ENCODE assay signal across 9 cellular contexts in the genomic region with DNA sequence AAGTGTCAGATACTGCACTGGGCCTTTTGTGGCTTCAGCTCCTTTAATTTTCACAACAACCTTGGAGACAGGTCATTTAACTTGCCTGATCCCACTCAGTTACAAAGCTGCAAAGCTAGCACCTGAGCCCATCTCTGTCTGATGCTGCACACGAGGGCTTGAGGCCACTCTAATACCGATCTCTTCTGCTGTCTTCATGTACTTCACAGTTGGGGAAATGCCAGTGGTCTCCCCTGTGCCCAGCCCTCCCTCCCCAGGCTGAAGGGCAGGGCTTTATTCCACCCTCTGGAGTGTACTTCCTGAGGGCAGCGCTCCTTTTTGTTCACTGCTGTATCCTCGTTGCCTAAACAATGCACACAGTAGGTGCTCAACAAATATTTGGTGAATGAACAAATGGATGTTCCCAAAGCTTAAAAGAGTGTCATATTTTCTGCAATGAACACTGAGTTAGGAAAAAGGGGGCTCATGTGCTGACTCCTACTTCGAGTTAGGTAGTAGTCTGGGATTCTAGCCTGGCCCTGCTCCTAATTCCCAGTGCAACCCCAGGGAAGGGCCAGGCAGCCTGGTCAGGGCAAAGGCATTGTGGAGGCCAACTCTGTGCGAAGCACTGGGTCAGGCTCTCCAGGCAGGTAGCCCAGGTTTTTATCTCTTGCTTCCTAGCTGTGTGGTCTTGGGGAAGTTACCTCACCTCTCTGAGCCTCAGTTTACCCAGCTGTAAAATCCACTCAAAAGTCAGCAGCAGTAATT. TPM values are rescaled to one million over a fixed set of nuclear protein-coding genes. Genes with fewer than 3 reads are reported as not detected.
DNase-seq lines count a peak whose midpoint lies in the region; ATAC-seq and TF ChIP-seq lines count a peak whose summit lies in the region.
"Had no signal": no experiment of that assay in that cellular context is flagged by ENCODE, and none has a peak within 500 bp of the region (broad histone marks: within the 10 kb centered on the region; RNA-seq: fewer than 3 reads in every experiment).

No MANE protein-coding gene starts in this region.

- H3K27ac Mint-ChIP-seq in activated CD8-positive, alpha-beta memory T cell treated with anti-CD3 and anti-CD28 coated beads, Interleukin-2, amount 10 ng/mL, durations not matched to agents 7 days and 5 days = peak overlapping the region; percentile 79
- peak overlapping the region in 1 of 5 experiments; percentile 50 for H3K27ac Mint-ChIP-seq in brain
- peak overlapping the region; percentile 47 for H3K27ac Mint-ChIP-seq in mesothelial cell of epicardium

- H3K4me3 Mint-ChIP-seq in activated CD8-positive, alpha-beta memory T cell treated with anti-CD3 and anti-CD28 coated beads, Interleukin-2, amount 10 ng/mL, durations not matched to agents 7 days and 5 days = peak overlapping the region; percentile 71
- peak overlapping the region; percentile 7 to 70 (median 33) for H3K4me3 Mint-ChIP-seq in brain
- peak overlapping the region; percentile 63 for H3K4me3 Mint-ChIP-seq in mesothelial cell of epicardium

- peaks cover 24% of the 10 kb centered on the region for H3K4me1 Mint-ChIP-seq in activated CD8-positive, alpha-beta memory T cell treated with anti-CD3 and anti-CD28 coated beads, Interleukin-2, amount 10 ng/mL, durations not matched to agents 7 days and 5 days
- peaks cover 8% of the 10 kb centered on the region for H3K4me1 Mint-ChIP-seq in brain
- H3K4me1 Mint-ChIP-seq in mesothelial cell of epicardium = peaks cover 16% of the 10 kb centered on the region

- no peaks in the 10 kb centered on the region for H3K27me3 ChIP-seq in upper lobe of left lung

- H3K27ac ChIP-seq in upper lobe of left lung = peak overlapping the region; percentile 82 to 87 (median 84)

- H3K36me3 ChIP-seq in upper lobe of left lung = no peaks in the 10 kb centered on the region

- no peak for TF ChIP-seq POLR2A in upper lobe of left lung (IDR thresholded peaks at IDR 0.05)

- peak overlapping the region in 3 of 4 donors; percentile 63 to 95 (median 85) for H3K4me3 ChIP-seq in upper lobe of left lung

- peaks cover 3% of the 10 kb centered on the region for H3K27me3 Mint-ChIP-seq in activated CD8-positive, alpha-beta memory T cell treated with anti-CD3 and anti-CD28 coated beads, Interleukin-2, amount 10 ng/mL, durations not matched to agents 7 days and 5 days
- H3K27me3 Mint-ChIP-seq in brain (peaks cover 61% of the 10 kb centered on the region), mesothelial cell of epicardium (ENCODE audit: low read depth) (peaks cover 4% of the 10 kb centered on the region)

- no peak for DNase-seq in activated CD8-positive, alpha-beta memory T cell treated with anti-CD3 and anti-CD28 coated beads, Interleukin-2, amount 10 ng/mL, durations not matched to agents 7 days and 5 days
- no peak for DNase-seq in activated CD8-positive, alpha-beta memory T cell treated with anti-CD3 and anti-CD28 coated beads, Interleukin-2, amount 50 U/mL, for 48 hours
- no peak for DNase-seq in mesothelial cell of epicardium (ENCODE audit: low spot score in 2 of 2, unreplicated experiment in 2 of 2)
- no peak for DNase-seq in upper lobe of left lung
- DNase-seq in stimulated activated naive CD4-positive, alpha-beta T cell (lab: John Stamatoyannopoulos, UW) = no peak
- no peak for DNase-seq in NCI-H510A (lab: John Stamatoyannopoulos, UW)
- no peak for DNase-seq in NCI-H1694 (lab: John Stamatoyannopoulos, UW)

- TF ChIP-seq CTCF in brain (conservative IDR thresholded peaks at IDR 0.05) (no peak), mesothelial cell of epicardium (IDR thresholded peaks at IDR 0.05; ENCODE audit: unreplicated experiment) (no peak), upper lobe of left lung (IDR thresholded peaks at IDR 0.05) (no peak)

- H3K9me3 Mint-ChIP-seq in activated CD8-positive, alpha-beta memory T cell treated with anti-CD3 and anti-CD28 coated beads, Interleukin-2, amount 10 ng/mL, durations not matched to agents 7 days and 5 days (ENCODE audit: low read depth) = no peaks in the 10 kb centered on the region
- H3K9me3 Mint-ChIP-seq in brain (peaks cover 0 to 9% (median 0%) of the 10 kb centered on the region in 5 experiments), mesothelial cell of epicardium (no peaks in the 10 kb centered on the region)

- H3K4me1 ChIP-seq in upper lobe of left lung = peaks cover 6 to 17% (median 15%) of the 10 kb centered on the region in 4 donors

- H3K9me3 ChIP-seq in upper lobe of left lung = no peaks in the 10 kb centered on the region

- 73 to 84% methylated on average over 6 of the region's 6 CpGs for WGBS in upper lobe of left lung, 2 donors

- ATAC-seq in activated CD8-positive, alpha-beta memory T cell treated with anti-CD3 and anti-CD28 coated beads, Interleukin-2, amount 10 ng/mL, durations not matched to agents 7 days and 5 days = no peak
- no peak for ATAC-seq in upper lobe of left lung (ENCODE audit: low FRiP score in 2 of 2)

- H3K36me3 Mint-ChIP-seq in activated CD8-positive, alpha-beta memory T cell treated with anti-CD3 and anti-CD28 coated beads, Interleukin-2, amount 10 ng/mL, durations not matched to agents 7 days and 5 days = peaks cover 7% of the 10 kb centered on the region
- no peaks in the 10 kb centered on the region for H3K36me3 Mint-ChIP-seq in brain
- H3K36me3 Mint-ChIP-seq in mesothelial cell of epicardium = peaks cover 3% of the 10 kb centered on the region

- CTCF ChIA-PET in activated CD8-positive, alpha-beta memory T cell treated with anti-CD3 and anti-CD28 coated beads, Interleukin-2, amount 10 ng/mL, durations not matched to agents 7 days and 5 days (lab: Charles Lee) = interaction anchor here (1.0 to 1.4 kb wide), 3 partner anchors 13 to 88 kb away, joined by 3 to 4 read pairs (median 3); no protein-coding TSS in a partner anchor

- TF ChIP-seq EP300 in upper lobe of left lung (IDR thresholded peaks at IDR 0.05) = no peak

RNA-seq across cellular contexts. Expression of gene TMCO4, which starts 1.1 kb away (rescaled TPM):
- total RNA-seq in activated CD8-positive, alpha-beta memory T cell treated with anti-CD3 and anti-CD28 coated beads, Interleukin-2, amount 10 ng/mL, durations not matched to agents 7 days and 5 days = 10 to 100 TPM; 18.4 to 18.6 TPM
- 4.8 TPM for polyA plus RNA-seq in brain (ENCODE audit: insufficient read depth, low read depth, low replicate concordance)
- total RNA-seq in mesothelial cell of epicardium (19.4 to 23.1 TPM (median 21.4 TPM) in 3 replicates), upper lobe of left lung (10 to 100 TPM; 19.1 to 46.1 (median 24.9) TPM)

RNA-seq across cellular contexts. Expression of gene RNF186, which starts 16.4 kb away (rescaled TPM):
- not detected for total RNA-seq in activated CD8-positive, alpha-beta memory T cell treated with anti-CD3 and anti-CD28 coated beads, Interleukin-2, amount 10 ng/mL, durations not matched to agents 7 days and 5 days
- 0.98 TPM for polyA plus RNA-seq in brain (ENCODE audit: insufficient read depth, low read depth, low replicate concordance)
- total RNA-seq in mesothelial cell of epicardium (not detected in 3 replicates), upper lobe of left lung (not detected)
- total RNA-seq: subcutaneous adipose tissue had no signal
